In the genomic region with DNA sequence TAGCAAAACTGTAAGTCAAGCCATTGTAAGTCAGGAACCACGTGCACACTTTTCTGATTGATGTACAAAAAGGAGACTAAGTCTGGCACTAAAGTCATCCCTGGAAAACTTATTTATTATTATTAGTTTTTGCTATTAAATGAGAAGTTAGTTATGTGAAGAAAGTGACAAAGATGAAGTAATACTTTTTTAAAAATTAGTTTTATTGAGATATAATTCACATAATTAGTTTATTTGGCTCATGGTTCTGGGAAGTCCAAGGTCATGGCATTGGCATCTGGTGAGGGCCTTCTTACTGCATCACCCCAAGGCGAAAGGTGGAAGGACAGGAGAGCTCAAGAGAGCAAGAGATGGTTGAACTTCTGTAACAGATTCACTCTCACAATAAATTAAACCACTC, we compare ENCODE assay signal across 17 cellular contexts. TPM values are rescaled to one million over a fixed set of nuclear protein-coding genes. Genes with fewer than 3 reads are reported as not detected.
DNase-seq lines count a peak whose midpoint lies in the region; TF ChIP-seq lines count a peak whose summit lies in the region.
"Had no signal": no experiment of that assay in that cellular context is flagged by ENCODE, and none has a peak within 500 bp of the region (broad histone marks: within the 10 kb centered on the region; RNA-seq: fewer than 3 reads in every experiment).

No MANE protein-coding gene starts in this region.

- no peaks in the 10 kb centered on the region for H3K27me3 ChIP-seq in osteoblast (ENCODE audit: insufficient read depth, low read length)
- H3K27me3 ChIP-seq: BLaER1 treated with 17β-estradiol and CSF1 and Interleukin-3, amounts not matched to agents 10 nM and 100 nM had no signal

- peaks cover 4% of the 10 kb centered on the region for H3K36me3 Mint-ChIP-seq in chondrocyte (ENCODE audit: low read depth)

- H3K4me1 ChIP-seq in HEK293 (ENCODE audit: control insufficient read depth, insufficient read depth, low read length) (no peaks in the 10 kb centered on the region), osteoblast (ENCODE audit: insufficient read depth, low read length) (peaks cover 9% of the 10 kb centered on the region)
- H3K4me1 ChIP-seq: Caco-2 had no signal

- peaks cover 42% of the 10 kb centered on the region for H3K79me2 ChIP-seq in osteoblast (ENCODE audit: insufficient read depth, low read length)

- peaks cover 3% of the 10 kb centered on the region for H3K9me3 Mint-ChIP-seq in chondrocyte (ENCODE audit: low read depth)
- H3K9me3 Mint-ChIP-seq: CD4-positive, alpha-beta T cell; CD8-positive, alpha-beta T cell had no signal

- H4K20me1 ChIP-seq in osteoblast (ENCODE audit: insufficient read depth, low read length) = no peaks in the 10 kb centered on the region
- H4K20me1 ChIP-seq: BLaER1 treated with 17β-estradiol and CSF1 and Interleukin-3, amounts not matched to agents 10 nM and 100 nM had no signal

- DNase-seq in chondrocyte (ENCODE audit: low spot score) (no peak), osteoblast (ENCODE audit: insufficient read length, low spot score, missing footprints) (no peak), NCI-H748 (lab: John Stamatoyannopoulos, UW; ENCODE audit: unreplicated experiment) (no peak), NOMO-1 (lab: John Stamatoyannopoulos, UW; ENCODE audit: unreplicated experiment in 2 of 2) (no peak)
- DNase-seq: AML-193; Caco-2; Calu3; CD4-positive, alpha-beta T cell; CD8-positive, alpha-beta T cell; DMS79 treated with DMSO at 0.1 percent for 48 hours; GF-D8 had no signal

- no peaks in the 10 kb centered on the region for H3K27me3 Mint-ChIP-seq in chondrocyte (ENCODE audit: low read depth)
- H3K27me3 Mint-ChIP-seq: B cell; CD4-positive, alpha-beta T cell had no signal

- TF ChIP-seq CTCF in HEK293 (tag by site-specific recombination; IDR thresholded peaks at IDR 0.05) = no peak
- TF ChIP-seq CTCF in chondrocyte (IDR thresholded peaks at IDR 0.05) = no peak
- TF ChIP-seq CTCF in osteoblast (IDR thresholded peaks at IDR 0.05; ENCODE audit: extremely low read depth, low read depth, low read length) = no peak

- peaks cover 15% of the 10 kb centered on the region for H3K4me1 Mint-ChIP-seq in chondrocyte (ENCODE audit: low read depth)

- no peak overlapping the region for H3K4me2 ChIP-seq in osteoblast (ENCODE audit: insufficient read depth, low read length)
- H3K4me2 ChIP-seq: A549; BLaER1 treated with 17β-estradiol and CSF1 and Interleukin-3, amounts not matched to agents 10 nM and 100 nM had no signal

- no peak overlapping the region for H3K4me3 Mint-ChIP-seq in chondrocyte (ENCODE audit: unreplicated experiment)
- H3K4me3 Mint-ChIP-seq: B cell; CD4-positive, alpha-beta T cell; CD8-positive, alpha-beta T cell had no signal

- H2AFZ ChIP-seq in osteoblast (ENCODE audit: low read length) = no peak overlapping the region

- H3K9me3 ChIP-seq in HEK293 (ENCODE audit: control insufficient read depth, insufficient read depth, low read depth, low read length) = no peaks in the 10 kb centered on the region; the same call in 1 of the 2 replicates
- no peaks in the 10 kb centered on the region for H3K9me3 ChIP-seq in osteoblast (ENCODE audit: low read depth, low read length)
- H3K9me3 ChIP-seq: Caco-2 had no signal

- H3K27ac Mint-ChIP-seq in chondrocyte (ENCODE audit: unreplicated experiment) = peak overlapping the region; percentile 12
- H3K27ac Mint-ChIP-seq: B cell; CD4-positive, alpha-beta T cell; CD8-positive, alpha-beta T cell had no signal

- H3K36me3 ChIP-seq in HEK293 (ENCODE audit: control insufficient read depth in 2 of 2, insufficient read depth in 1 of 2, low read length in 2 of 2) (peaks cover 0 to 24% of the 10 kb centered on the region in 2 experiments; a peak in 2 of 3 replicates), osteoblast (ENCODE audit: insufficient read depth, low read length) (no peaks in the 10 kb centered on the region)

- POLR2A ChIA-PET in HEK293 (lab: Yijun Ruan, JAX) = interaction anchor here (0.7 kb wide), 1 partner anchor 20 kb away, joined by 3 read pairs; no protein-coding TSS in a partner anchor

- H3K4me3 ChIP-seq in HEK293 (ENCODE audit: low read depth, low read length) = no peak overlapping the region
- H3K4me3 ChIP-seq in osteoblast (ENCODE audit: insufficient read depth, low read length) = no peak overlapping the region
- H3K4me3 ChIP-seq: A549; BLaER1 treated with 17β-estradiol and CSF1 and Interleukin-3, amounts not matched to agents 10 nM and 100 nM had no signal

- H3K27ac ChIP-seq in HEK293 (ENCODE audit: extremely low read depth, low read depth, low read length) = no peak overlapping the region
- peak overlapping the region; percentile 78 for H3K27ac ChIP-seq in osteoblast (ENCODE audit: low read depth, low read length)
- H3K27ac ChIP-seq: 22Rv1; A549; BLaER1 treated with 17β-estradiol and CSF1 and Interleukin-3, amounts not matched to agents 10 nM and 100 nM; C4-2B had no signal

- CTCF ChIA-PET in HEK293 (lab: Yijun Ruan, JAX) = interaction anchor here (0.6 kb wide), 1 partner anchor 20 kb away, joined by 3 read pairs; no protein-coding TSS in a partner anchor

TF ChIP-seq in HEK293, 187 proteins besides CTCF, POLR2A, EP300 and RAD21:
- TF ChIP-seq ZNF664 (tag by site-specific recombination; IDR thresholded peaks at IDR 0.05) (peak; percentile 92), ZNF660 (tag by site-specific recombination; IDR thresholded peaks at IDR 0.05) (0 out of 2 replicates have a peak, but pooled peaks have one; percentile 15), WT1 (tag by site-specific recombination; IDR thresholded peaks at IDR 0.05) (no peak)

RNA-seq across cellular contexts. Expression of a gene that starts 36.9 kb away (rescaled TPM):
- total RNA-seq in chondrocyte (23.3 to 35.4 TPM (median 24.4 TPM) in 3 replicates), osteoblast (25.0 and 29.8 TPM in 2 replicates)
